14 cellular contexts compared by ENCODE assay signal in the genomic region with DNA sequence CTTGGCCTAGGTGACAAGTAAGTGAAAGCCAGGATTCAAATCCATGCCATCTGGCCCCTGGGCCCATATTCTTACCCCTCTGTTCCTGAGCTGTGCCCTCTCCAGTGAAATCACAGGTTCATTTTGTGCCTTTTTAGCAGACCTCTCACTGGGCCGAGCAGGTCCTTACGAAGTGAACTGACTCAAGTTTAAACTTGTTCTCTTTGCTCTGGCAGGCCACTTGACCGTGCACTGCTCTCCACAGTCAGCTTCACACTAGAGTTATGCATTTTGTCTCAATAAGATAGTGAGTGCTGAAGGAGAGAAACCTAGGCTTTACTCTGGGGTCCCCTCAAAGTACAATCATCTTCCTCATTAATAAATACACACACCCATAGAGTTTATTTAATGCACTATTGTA.
"Had no signal": no experiment of that assay in that cellular context is flagged by ENCODE, and none has a peak within 500 bp of the region (broad histone marks: within the 10 kb centered on the region; RNA-seq: fewer than 3 reads in every experiment).

No MANE protein-coding gene starts in this region.

- ATAC-seq: activated T-cell treated with anti-CD3 and anti-CD28 coated beads, Interleukin-2, amount 50 U/mL, for 4 hours; heart right ventricle; left ventricle myocardium superior; stimulated activated memory B cell treated with anti-CD40 and anti-IgM and Interleukin-4, amounts not matched to agents 10 μg/mL and 1 μg/mL and 100 μg/mL, for 72 hours had no signal

- H3K4me3 ChIP-seq: breast epithelium, heart right ventricle, skin epidermis, tibial nerve had no signal

- DNase-seq: activated CD4-positive, alpha-beta memory T cell treated with anti-CD3 and anti-CD28 coated beads for 36 hours; activated CD4-positive, alpha-beta T cell treated with anti-CD3 and anti-CD28 coated beads for 1 hour; activated effector memory CD4-positive, alpha-beta T cell treated with anti-CD3 and anti-CD28 coated beads, Interleukin-2, amount 50 U/mL, for 16 hours; activated T-cell treated with anti-CD3 and anti-CD28 coated beads, Interleukin-2, amount 50 U/mL, for 4 hours; aorta; heart right ventricle; left ventricle myocardium superior; midbrain; retina had no signal

- H3K27me3 ChIP-seq: breast epithelium, heart right ventricle, tibial nerve had no signal

- H3K9me3 ChIP-seq: breast epithelium had no signal

- H3K36me3 ChIP-seq: breast epithelium had no signal

- H3K27ac ChIP-seq: breast epithelium, heart right ventricle, parathyroid adenoma, skin epidermis, tibial nerve had no signal
